ENCODE assay signal across 7 cellular contexts in the genomic region with DNA sequence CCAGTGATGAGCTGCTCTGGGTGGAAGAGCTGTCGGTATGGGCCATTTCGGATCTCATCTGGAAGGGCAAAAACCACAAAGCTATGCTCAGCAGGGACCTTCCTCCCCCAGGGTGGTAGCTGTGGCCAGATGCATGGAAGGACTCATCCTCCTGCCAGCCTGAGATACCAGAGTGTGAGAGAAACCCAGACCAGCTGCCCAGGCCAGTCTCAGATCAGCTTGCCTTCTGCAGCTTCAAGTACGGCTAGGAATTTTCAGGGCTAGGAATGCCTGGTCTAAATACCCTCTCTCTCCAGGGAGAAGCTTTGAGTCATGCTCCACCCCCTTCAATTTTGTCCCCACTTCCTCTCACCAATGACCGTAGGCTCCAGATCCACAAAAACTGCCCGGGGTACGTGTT. TPM values are rescaled to one million over a fixed set of nuclear protein-coding genes. Genes with fewer than 3 reads are reported as not detected.
A peak's percentile ranks its signal among the peaks of the same experiment; 100 is the strongest.
DNase-seq lines count a peak whose midpoint lies in the region; ATAC-seq and TF ChIP-seq lines count a peak whose summit lies in the region.
"Had no signal": no experiment of that assay in that cellular context is flagged by ENCODE, and none has a peak within 500 bp of the region (broad histone marks: within the 10 kb centered on the region; RNA-seq: fewer than 3 reads in every experiment).

No MANE protein-coding gene starts in this region.

- peaks cover 0 to 9% (median 0%) of the 10 kb centered on the region in 7 donors for H3K27me3 ChIP-seq in spleen (replicated peaks in 1 of 7)

- intact Hi-C loops in spleen (cut with DNase I; ENCODE audit: low total_unique reads), result no loop called here

- peak overlapping the region; percentile 89 for H3K27ac Mint-ChIP-seq in T-helper 2 cell treated with Interferon-gamma antibody and Interleukin-4, amounts not matched to agents 5 μg/mL and 100 μg/mL, for 36 hours
- no peak overlapping the region for H3K27ac Mint-ChIP-seq in central memory CD8-positive, alpha-beta T cell (ENCODE audit: low read depth)

- H3K9me3 Mint-ChIP-seq in T-helper 2 cell treated with Interferon-gamma antibody and Interleukin-4, amounts not matched to agents 5 μg/mL and 100 μg/mL, for 36 hours, result no peaks in the 10 kb centered on the region
- no peaks in the 10 kb centered on the region for H3K9me3 Mint-ChIP-seq in central memory CD8-positive, alpha-beta T cell

- no peak for TF ChIP-seq POLR2A in spleen (IDR thresholded peaks at IDR 0.05)

- no peak for DNase-seq in T-helper 2 cell treated with Interferon-gamma antibody and Interleukin-4, amounts not matched to agents 5 μg/mL and 100 μg/mL, for 36 hours (ENCODE audit: low spot score)
- no peak for DNase-seq in T-helper 2 cell
- no peak for DNase-seq in central memory CD8-positive, alpha-beta T cell (ENCODE audit: low spot score in 2 of 2)
- no peak for DNase-seq in spleen
- no peak for DNase-seq in NCI-H524 (lab: John Stamatoyannopoulos, UW)
- DNase-seq: NCI-H1048 had no signal

- no peaks in the 10 kb centered on the region for H3K9me3 ChIP-seq in spleen

- peaks cover 45 to 91% (median 76%) of the 10 kb centered on the region in 6 donors for H3K4me1 ChIP-seq in spleen

- peak overlapping the region; percentile 70 to 94 (median 80) for H3K4me3 ChIP-seq in spleen

- WGBS in spleen, 5 donors, result 49 to 80% (median 71%) methylated on average over 6 of the region's 6 CpGs

- H3K36me3 Mint-ChIP-seq in T-helper 2 cell treated with Interferon-gamma antibody and Interleukin-4, amounts not matched to agents 5 μg/mL and 100 μg/mL, for 36 hours (ENCODE audit: low read depth), result peaks cover 64% of the 10 kb centered on the region
- peaks cover 69% of the 10 kb centered on the region for H3K36me3 Mint-ChIP-seq in central memory CD8-positive, alpha-beta T cell (ENCODE audit: insufficient read depth)

- peak overlapping the region; percentile 98 for H3K4me3 Mint-ChIP-seq in T-helper 2 cell treated with Interferon-gamma antibody and Interleukin-4, amounts not matched to agents 5 μg/mL and 100 μg/mL, for 36 hours
- H3K4me3 Mint-ChIP-seq in central memory CD8-positive, alpha-beta T cell, result peak overlapping the region; percentile 78

- H3K27me3 Mint-ChIP-seq in T-helper 2 cell treated with Interferon-gamma antibody and Interleukin-4, amounts not matched to agents 5 μg/mL and 100 μg/mL, for 36 hours (ENCODE audit: low read depth), result peaks cover 3% of the 10 kb centered on the region
- no peaks in the 10 kb centered on the region for H3K27me3 Mint-ChIP-seq in central memory CD8-positive, alpha-beta T cell

- peak overlapping the region in 7 of 8 donors; percentile 94 to 99 (median 95) for H3K27ac ChIP-seq in spleen

- peaks cover 0 to 53% (median 23%) of the 10 kb centered on the region in 6 donors for H3K36me3 ChIP-seq in spleen

- TF ChIP-seq CTCF in spleen (IDR thresholded peaks at IDR 0.05 in 8 of 11, conservative IDR thresholded peaks at IDR 0.05 in 3 of 11), result no peak

- ATAC-seq in central memory CD8-positive, alpha-beta T cell (replicated peaks; ENCODE audit: extremely low read depth, poor library complexity, severe bottlenecking), result no peak
- no peak for ATAC-seq in GM18909 (IDR thresholded peaks at IDR 0.05; ENCODE audit: poor library complexity, unreplicated experiment)

- peaks cover 63% of the 10 kb centered on the region for H3K4me1 Mint-ChIP-seq in T-helper 2 cell treated with Interferon-gamma antibody and Interleukin-4, amounts not matched to agents 5 μg/mL and 100 μg/mL, for 36 hours (ENCODE audit: low read depth)
- peaks cover 69% of the 10 kb centered on the region for H3K4me1 Mint-ChIP-seq in central memory CD8-positive, alpha-beta T cell

RNA-seq across cellular contexts. Expression of a gene that starts 1.4 kb away (rescaled TPM):
- not detected for total RNA-seq in spleen
- not detected for polyA plus RNA-seq in spleen

RNA-seq across cellular contexts. Expression of a gene that starts 2.1 kb away (rescaled TPM):
- total RNA-seq in spleen, result 100 to 1,000 TPM in 1 of 7 donors, 10 to 100 TPM in 6; 60.2 to 120 (median 73.4) TPM
- polyA plus RNA-seq in spleen, result 10 to 100 TPM; 70.6 to 89.2 (median 73.4) TPM

RNA-seq across cellular contexts. Expression of a gene that starts 6.4 kb away (rescaled TPM):
- total RNA-seq in spleen, result 10 to 100 TPM; 17.0 to 30.5 (median 22.8) TPM
- 10 to 100 TPM; 33.6 to 47.6 (median 44.2) TPM for polyA plus RNA-seq in spleen

RNA-seq across cellular contexts. Expression of a gene that starts 6.4 kb away (rescaled TPM):
- 1 to 10 TPM; 2.3 to 9.6 (median 8.9) TPM for total RNA-seq in spleen
- 1 to 10 TPM; 3.0 to 4.1 (median 3.6) TPM for polyA plus RNA-seq in spleen

RNA-seq across cellular contexts. Expression of a gene that starts 22.1 kb away (rescaled TPM):
- total RNA-seq in spleen, result 100 to 1,000 TPM in 1 of 7 donors, 10 to 100 TPM in 6; 68.3 to 141 (median 74.0) TPM
- polyA plus RNA-seq in spleen, result 10 to 100 TPM; 30.5 to 70.2 (median 54.7) TPM
